17 cellular contexts compared by ENCODE assay signal in the genomic region with DNA sequence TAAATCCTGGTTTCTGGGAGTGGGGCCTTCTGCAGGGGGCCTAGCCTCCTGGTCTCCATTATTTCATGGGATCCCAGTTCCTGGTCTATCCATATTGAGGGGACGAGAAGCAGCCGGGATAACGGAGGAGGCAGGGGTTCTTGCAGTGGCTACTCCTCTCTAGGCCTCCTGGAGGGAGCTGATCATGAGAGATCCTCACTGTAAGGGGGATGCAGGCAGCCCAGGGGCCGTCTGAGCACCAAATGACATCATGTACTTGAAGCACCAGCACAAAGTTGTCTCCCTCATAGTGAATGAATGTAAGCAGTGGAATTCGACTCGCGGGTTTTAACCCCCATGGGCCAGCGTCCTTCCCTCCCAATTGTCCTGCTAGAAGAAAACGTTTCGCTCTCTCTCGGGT. TPM values are rescaled to one million over a fixed set of nuclear protein-coding genes. Genes with fewer than 3 reads are reported as not detected.
A peak's percentile ranks its signal among the peaks of the same experiment; 100 is the strongest.
DNase-seq lines count a peak whose midpoint lies in the region; FAIRE-seq and TF ChIP-seq lines count a peak whose summit lies in the region.
"Had no signal": no experiment of that assay in that cellular context is flagged by ENCODE, and none has a peak within 500 bp of the region (broad histone marks: within the 10 kb centered on the region; RNA-seq: fewer than 3 reads in every experiment).

No MANE protein-coding gene starts in this region.

- H3K27ac Mint-ChIP-seq in activated CD4-positive, alpha-beta T cell treated with anti-CD3 and anti-CD28 coated beads, Interleukin-2, amount 10 ng/mL, durations not matched to agents 7 days and 5 days, result no peak overlapping the region
- H3K27ac Mint-ChIP-seq in chondrocyte (ENCODE audit: unreplicated experiment) (no peak overlapping the region), nephron (peak overlapping the region in 1 of 3 experiments; percentile 54)

- H3K36me3 ChIP-seq in H7 (replicated peaks; ENCODE audit: control insufficient read depth, insufficient read depth, low read length), result no peaks in the 10 kb centered on the region; the same call in 1 of the 2 replicates
- H3K36me3 ChIP-seq: pancreas had no signal

- H3K9me3 Mint-ChIP-seq in activated CD4-positive, alpha-beta T cell treated with anti-CD3 and anti-CD28 coated beads, Interleukin-2, amount 10 ng/mL, durations not matched to agents 7 days and 5 days, result no peaks in the 10 kb centered on the region
- H3K9me3 Mint-ChIP-seq in chondrocyte (ENCODE audit: low read depth) (no peaks in the 10 kb centered on the region), nephron (no peaks in the 10 kb centered on the region)

- POLR2A ChIA-PET in activated CD4-positive, alpha-beta T cell treated with anti-CD3 and anti-CD28 coated beads, Interleukin-2, amount 10 ng/mL, durations not matched to agents 7 days and 5 days (lab: Charles Lee), result no interaction called here

- CTCF ChIA-PET in activated CD4-positive, alpha-beta T cell treated with anti-CD3 and anti-CD28 coated beads, Interleukin-2, amount 10 ng/mL, durations not matched to agents 7 days and 5 days (lab: Charles Lee), result no interaction called here

- H3K4me3 Mint-ChIP-seq in activated CD4-positive, alpha-beta T cell treated with anti-CD3 and anti-CD28 coated beads, Interleukin-2, amount 10 ng/mL, durations not matched to agents 7 days and 5 days, result peak overlapping the region; percentile 50
- H3K4me3 Mint-ChIP-seq in chondrocyte (ENCODE audit: unreplicated experiment), result peak overlapping the region; percentile 61
- H3K4me3 Mint-ChIP-seq in nephron, result peak overlapping the region; percentile 74 to 90 (median 84)

- peaks cover 4% of the 10 kb centered on the region for H3K4me1 Mint-ChIP-seq in activated CD4-positive, alpha-beta T cell treated with anti-CD3 and anti-CD28 coated beads, Interleukin-2, amount 10 ng/mL, durations not matched to agents 7 days and 5 days
- H3K4me1 Mint-ChIP-seq in chondrocyte (ENCODE audit: low read depth) (peaks cover 10% of the 10 kb centered on the region), nephron (no peaks in the 10 kb centered on the region)

- H3K4me3 ChIP-seq in H7 (ENCODE audit: insufficient read depth, low read depth, low read length), result peak overlapping the region; percentile 62; the same call in 1 of the 2 replicates
- H3K4me3 ChIP-seq: K562 had no signal

- TF ChIP-seq CTCF in chondrocyte (IDR thresholded peaks at IDR 0.05) (no peak), nephron (IDR thresholded peaks at IDR 0.05; ENCODE audit: unreplicated experiment in 3 of 3) (no peak)

- peaks cover 42% of the 10 kb centered on the region for H3K27me3 ChIP-seq in H7 (ENCODE audit: control insufficient read depth, insufficient read depth, low read length)
- H3K27me3 ChIP-seq: pancreas had no signal

- FAIRE-seq in GM19239 (lab: Jason Lieb, UNC), result no peak
- FAIRE-seq: K562, pancreas had no signal

- DNase-seq in activated CD4-positive, alpha-beta T cell treated with anti-CD3 and anti-CD28 coated beads, Interleukin-2, amount 10 ng/mL, durations not matched to agents 7 days and 5 days, result no peak
- no peak for DNase-seq in activated CD4-positive, alpha-beta T cell treated with anti-CD3 and anti-CD28 coated beads for 4 hours
- DNase-seq in H7 (peak; percentile 63), chondrocyte (ENCODE audit: low spot score) (no peak), NCI-H1417 (lab: John Stamatoyannopoulos, UW) (no peak), GM19239 (ENCODE audit: insufficient read length, low spot score) (no peak), NCI-H2171 treated with DMSO at 0.1 percent for 48 hours (lab: John Stamatoyannopoulos, UW) (no peak)
- DNase-seq: ACHN; activated CD4-positive, CD25-positive, alpha-beta regulatory T cell; effector memory CD4-positive, alpha-beta T cell; HCEC 1CT; NCI-H1436; NCI-H510A; OCI-M1 had no signal

- H3K36me3 Mint-ChIP-seq in activated CD4-positive, alpha-beta T cell treated with anti-CD3 and anti-CD28 coated beads, Interleukin-2, amount 10 ng/mL, durations not matched to agents 7 days and 5 days (ENCODE audit: low read depth), result no peaks in the 10 kb centered on the region
- H3K36me3 Mint-ChIP-seq in chondrocyte (ENCODE audit: low read depth) (no peaks in the 10 kb centered on the region), nephron (ENCODE audit: low read depth) (no peaks in the 10 kb centered on the region)

- peaks cover 46% of the 10 kb centered on the region for H3K27me3 Mint-ChIP-seq in activated CD4-positive, alpha-beta T cell treated with anti-CD3 and anti-CD28 coated beads, Interleukin-2, amount 10 ng/mL, durations not matched to agents 7 days and 5 days
- peaks cover 54% of the 10 kb centered on the region for H3K27me3 Mint-ChIP-seq in chondrocyte (ENCODE audit: low read depth)
- H3K27me3 Mint-ChIP-seq in nephron (ENCODE audit: low read depth), result peaks cover 82% of the 10 kb centered on the region

RNA-seq across cellular contexts. Expression of gene ADCY1, which starts 1.0 kb away (rescaled TPM):
- 1 to 10 TPM in 1 of 2 experiments, under 1 TPM in 1; 0.99 to 1.5 TPM for total RNA-seq in activated CD4-positive, alpha-beta T cell treated with anti-CD3 and anti-CD28 coated beads, Interleukin-2, amount 10 ng/mL, durations not matched to agents 7 days and 5 days
- 5.6 and 8.1 TPM in 2 replicates for total RNA-seq in H7 (2014; rRNA removed; shearing (Covaris generic))
- total RNA-seq in chondrocyte, result 0.36 to 0.77 TPM (median 0.50 TPM) in 3 replicates
